9 cellular contexts compared by ENCODE assay signal in the genomic region with DNA sequence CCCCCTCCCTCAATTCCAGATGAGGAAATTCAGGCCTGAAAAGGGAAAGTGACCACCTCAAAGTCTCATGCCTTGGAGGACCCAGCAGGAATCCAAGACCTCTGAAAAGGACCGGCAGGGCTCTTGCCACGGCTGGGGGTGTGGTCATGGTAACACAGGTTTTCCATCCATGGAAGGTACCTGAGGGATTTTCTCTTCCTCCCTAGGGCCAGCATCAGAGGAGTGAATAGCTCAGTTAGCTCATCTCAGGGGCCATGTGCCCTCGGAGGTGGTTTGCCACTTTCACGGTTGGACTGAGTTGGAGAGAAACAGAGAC. TPM values are rescaled to one million over a fixed set of nuclear protein-coding genes. Genes with fewer than 3 reads are reported as not detected.
A peak's percentile ranks its signal among the peaks of the same experiment; 100 is the strongest.
DNase-seq lines count a peak whose midpoint lies in the region; ATAC-seq, FAIRE-seq and TF ChIP-seq lines count a peak whose summit lies in the region.
"Had no signal": no experiment of that assay in that cellular context is flagged by ENCODE, and none has a peak within 500 bp of the region (broad histone marks: within the 10 kb centered on the region; RNA-seq: fewer than 3 reads in every experiment).

No MANE protein-coding gene starts in this region.

- no peaks in the 10 kb centered on the region for H3K4me1 Mint-ChIP-seq in endothelial cell (ENCODE audit: unreplicated experiment)

- H3K27ac ChIP-seq in coronary artery: peak overlapping the region in 1 of 2 donors; percentile 59
- H3K27ac ChIP-seq in pancreas: peak overlapping the region in 1 of 4 donors; percentile 77

- no peaks in the 10 kb centered on the region for H3K27me3 ChIP-seq in GM06990 (replicated peaks; ENCODE audit: control insufficient read depth, insufficient read depth, low read length)
- no peaks in the 10 kb centered on the region for H3K27me3 ChIP-seq in pancreas

- intact Hi-C loops in pancreas (cut with DNase I): loop anchor here in 1 of 3 donors (5.0 kb wide), 1 partner anchor 51 kb away; no protein-coding TSS in a partner anchor

- H3K36me3 ChIP-seq in GM06990 (ENCODE audit: control insufficient read depth, insufficient read depth, low read length) (peaks cover 3% of the 10 kb centered on the region), pancreas (no peaks in the 10 kb centered on the region)

- no peak for FAIRE-seq in pancreas (lab: Jason Lieb, UNC)

- no peak overlapping the region for H3K4me3 Mint-ChIP-seq in endothelial cell (ENCODE audit: unreplicated experiment)

- peaks cover 15% of the 10 kb centered on the region for H3K27me3 Mint-ChIP-seq in endothelial cell (ENCODE audit: unreplicated experiment)

- no peak overlapping the region for H3K27ac Mint-ChIP-seq in endothelial cell (ENCODE audit: unreplicated experiment)

- H3K36me3 Mint-ChIP-seq in endothelial cell (ENCODE audit: low read depth, unreplicated experiment): no peaks in the 10 kb centered on the region

- ATAC-seq in pancreas: peak in 2 of 4 donors; percentile 6 to 22

- TF ChIP-seq CTCF in GM06990 (IDR thresholded peaks at IDR 0.05; ENCODE audit: insufficient read depth, low read length, poor library complexity, severe bottlenecking) (no peak), coronary artery (IDR thresholded peaks at IDR 0.05) (no peak), pancreas (IDR thresholded peaks at IDR 0.05) (no peak), endothelial cell (IDR thresholded peaks at IDR 0.05; ENCODE audit: unreplicated experiment) (no peak)

- no peaks in the 10 kb centered on the region for H3K9me3 Mint-ChIP-seq in endothelial cell (ENCODE audit: unreplicated experiment)

- peaks cover 0 to 5% (median 0%) of the 10 kb centered on the region in 3 donors for H3K4me1 ChIP-seq in pancreas

- 60 to 73% methylated on average over 4 of the region's 4 CpGs for WGBS in pancreas, 2 donors

- H3K9me3 ChIP-seq in pancreas: no peaks in the 10 kb centered on the region

- peak overlapping the region; percentile 86 for H3K4me3 ChIP-seq in GM06990 (replicated peaks; ENCODE audit: low read depth, low read length)
- H3K4me3 ChIP-seq in coronary artery: peak overlapping the region; percentile 81
- H3K4me3 ChIP-seq in pancreas: peak overlapping the region; percentile 20 to 61 (median 32)

- DNase-seq in GM06990 (ENCODE audit: extremely low read depth, insufficient read length) (no peak), HPDE6-E6E7 (ENCODE audit: extremely low spot score) (peak; percentile 23), coronary artery (ENCODE audit: low spot score) (no peak), pancreas (no peak), SHP77 treated with DMSO at 0.1 percent for 48 hours (lab: John Stamatoyannopoulos, UW) (no peak), endothelial cell (ENCODE audit: low spot score) (no peak), DMS153 treated with DMSO at 0.1 percent for 48 hours (lab: John Stamatoyannopoulos, UW; ENCODE audit: unreplicated experiment) (no peak), NCI-H1436 treated with DMSO at 0.1 percent for 48 hours (lab: John Stamatoyannopoulos, UW) (no peak)
- DNase-seq: NCI-H1092 treated with DMSO at 0.1 percent for 48 hours had no signal

RNA-seq across cellular contexts. Expression of a gene that starts 1.3 kb away (rescaled TPM):
- total RNA-seq in pancreas: 10 to 100 TPM in 2 of 6 donors, 1 to 10 TPM in 4; 1.8 to 39.7 (median 3.7) TPM
- polyA plus RNA-seq in pancreas: 1 to 10 TPM; 6.5 to 8.6 TPM
- total RNA-seq in endothelial cell (ENCODE audit: unreplicated experiment): 0.13 TPM

RNA-seq across cellular contexts. Expression of a gene that starts 59.7 kb away (rescaled TPM):
- total RNA-seq in pancreas (under 1 TPM in 3 of 6 donors, not detected in 3; 0.08 to 0.18 (median 0.16) TPM), endothelial cell (ENCODE audit: unreplicated experiment) (7.8 TPM)
- under 1 TPM; 0.05 to 0.34 TPM for polyA plus RNA-seq in pancreas

Comparison
In these comparisons a context has a peak if more than half of its experiments do, and no peak if none do; other contexts are left out.
1. H3K4me3 ChIP-seq: peak in every context shown above with its lines; median percentile 86 in GM06990; 81 in coronary artery; 32 in pancreas.